13 cellular contexts compared by ENCODE assay signal in genomic region chr11:12170984-12171383, GRCh38.
DNase-seq lines count a peak whose midpoint lies in the region; ATAC-seq lines count a peak whose summit lies in the region.
"Had no signal": no experiment of that assay in that cellular context is flagged by ENCODE, and none has a peak within 500 bp of the region (broad histone marks: within the 10 kb centered on the region; RNA-seq: fewer than 3 reads in every experiment).

No MANE protein-coding gene starts in this region.

- H3K4me3 Mint-ChIP-seq in activated T-helper 17 cell treated with anti-CD3 and anti-CD28 coated beads, Interleukin-2, amount 50 U/mL, for 72 hours: no peak overlapping the region
- H3K4me3 Mint-ChIP-seq: activated CD4-positive, alpha-beta T cell treated with anti-CD3 and anti-CD28 coated beads, Interleukin-2, amount 10 ng/mL, durations not matched to agents 7 days and 5 days; H9; natural killer cell had no signal

- H3K36me3 Mint-ChIP-seq in activated T-helper 17 cell treated with anti-CD3 and anti-CD28 coated beads, Interleukin-2, amount 50 U/mL, for 72 hours (ENCODE audit: low read depth): peaks cover 20% of the 10 kb centered on the region
- H3K36me3 Mint-ChIP-seq: natural killer cell had no signal

- peak overlapping the region; percentile 61 for H3K27ac Mint-ChIP-seq in activated T-helper 17 cell treated with anti-CD3 and anti-CD28 coated beads, Interleukin-2, amount 50 U/mL, for 72 hours
- H3K27ac Mint-ChIP-seq: activated CD4-positive, alpha-beta T cell treated with anti-CD3 and anti-CD28 coated beads, Interleukin-2, amount 10 ng/mL, durations not matched to agents 7 days and 5 days; H9; natural killer cell had no signal

- 9 to 14% methylated on average over 5 of the region's 5 CpGs for WGBS in GM23248 (ENCODE audit: low coverage in 1 of 2, low lambda C conversion rate in 2 of 2, missing lambda C conversion rate in 2 of 2), 2 experiments

- H3F3A ChIP-seq in GM23248 (ENCODE audit: insufficient read depth): peaks cover 66% of the 10 kb centered on the region

- no peaks in the 10 kb centered on the region for H4K20me1 ChIP-seq in GM23248 (ENCODE audit: insufficient read depth)

- peak overlapping the region; percentile 77 for H3K27ac ChIP-seq in GM23248
- peak overlapping the region in 14 of 21 experiments; percentile 4 to 63 (median 52) for H3K27ac ChIP-seq in skin epidermis

- no peak for ATAC-seq in activated T-helper 17 cell treated with anti-CD3 and anti-CD28 coated beads, Interleukin-2, amount 50 U/mL, for 72 hours (replicated peaks)
- ATAC-seq in Right ventricle myocardium superior (ENCODE audit: poor library complexity): peak; percentile 69
- ATAC-seq in GM19452 (IDR thresholded peaks at IDR 0.05; ENCODE audit: unreplicated experiment): no peak
- ATAC-seq in GM18909 (IDR thresholded peaks at IDR 0.05; ENCODE audit: poor library complexity, unreplicated experiment): no peak
- ATAC-seq in GM19467 (IDR thresholded peaks at IDR 0.05; ENCODE audit: unreplicated experiment): no peak
- ATAC-seq: natural killer cell had no signal

- peak overlapping the region; percentile 39 for H2AFZ ChIP-seq in GM23248

- H3K4me1 ChIP-seq in GM23248 (ENCODE audit: insufficient read depth): peaks cover 56% of the 10 kb centered on the region

- peak overlapping the region; percentile 69 for H3K9ac ChIP-seq in GM23248

- no peaks in the 10 kb centered on the region for H3K27me3 Mint-ChIP-seq in activated T-helper 17 cell treated with anti-CD3 and anti-CD28 coated beads, Interleukin-2, amount 50 U/mL, for 72 hours
- H3K27me3 Mint-ChIP-seq: activated CD4-positive, alpha-beta T cell treated with anti-CD3 and anti-CD28 coated beads, Interleukin-2, amount 10 ng/mL, durations not matched to agents 7 days and 5 days had no signal

- no peaks in the 10 kb centered on the region for H3K9me2 ChIP-seq in GM23248 (ENCODE audit: insufficient read depth)

- in situ Hi-C loops in GM23248 (cut with MboI): no loop called here

- H3K4me1 Mint-ChIP-seq in activated T-helper 17 cell treated with anti-CD3 and anti-CD28 coated beads, Interleukin-2, amount 50 U/mL, for 72 hours: peaks cover 41% of the 10 kb centered on the region

- no peaks in the 10 kb centered on the region for H3K27me3 ChIP-seq in GM23248 (replicated peaks; ENCODE audit: insufficient read depth)

- peaks cover 83% of the 10 kb centered on the region for H3K79me2 ChIP-seq in GM23248 (ENCODE audit: insufficient read depth)

- no peaks in the 10 kb centered on the region for H3K36me3 ChIP-seq in GM23248 (ENCODE audit: low read depth)

- peak overlapping the region; percentile 32 for H3K4me2 ChIP-seq in GM23248 (ENCODE audit: unreplicated experiment)

- H3K9me3 ChIP-seq in GM23248 (ENCODE audit: low read depth): no peaks in the 10 kb centered on the region

- intact Hi-C loops in Right ventricle myocardium superior (cut with DNase I): no loop called here

- H3K9me3 Mint-ChIP-seq in activated T-helper 17 cell treated with anti-CD3 and anti-CD28 coated beads, Interleukin-2, amount 50 U/mL, for 72 hours: no peaks in the 10 kb centered on the region
- H3K9me3 Mint-ChIP-seq: H9, natural killer cell had no signal

- peak overlapping the region; percentile 3 for H3K4me3 ChIP-seq in GM23248
- H3K4me3 ChIP-seq in skin epidermis: no peak overlapping the region

- peak; percentile 87 for DNase-seq in GM23248
- DNase-seq in Right ventricle myocardium superior: peak; percentile 68
- no peak for DNase-seq in stimulated activated naive CD4-positive, alpha-beta T cell treated with Interleukin-2 at 50 U/mL for 16 hours (lab: John Stamatoyannopoulos, UW)
- DNase-seq: activated CD4-positive, alpha-beta T cell treated with anti-CD3 and anti-CD28 coated beads, Interleukin-2, amount 10 ng/mL, durations not matched to agents 7 days and 5 days; anterior cingulate cortex; H9; natural killer cell; SHP77 had no signal
